Comparison of ENCODE assay signal across 15 cellular contexts in genomic region chrX:727738-728621, GRCh38.
DNase-seq lines count a peak whose midpoint lies in the region; ATAC-seq and TF ChIP-seq lines count a peak whose summit lies in the region.
"Had no signal": no experiment of that assay in that cellular context is flagged by ENCODE, and none has a peak within 500 bp of the region (broad histone marks: within the 10 kb centered on the region; RNA-seq: fewer than 3 reads in every experiment).

No MANE protein-coding gene starts in this region.

- POLR2A ChIA-PET in PC-3 (lab: Charles Lee; ENCODE audit: unreplicated experiment), result no interaction called here
- POLR2A ChIA-PET in CD8-positive, alpha-beta memory T cell (lab: Charles Lee), result no interaction called here

- H3K4me1 Mint-ChIP-seq in GM23338, result peaks cover 2% of the 10 kb centered on the region; the same call in 1 of the 3 replicates
- H3K4me1 Mint-ChIP-seq in CD8-positive, alpha-beta memory T cell, result no peaks in the 10 kb centered on the region
- H3K4me1 Mint-ChIP-seq: brain, immature natural killer cell had no signal

- H3K9ac ChIP-seq in PC-3 (ENCODE audit: low read length), result no peak overlapping the region

- H4K20me1 ChIP-seq in GM23338 (replicated peaks; ENCODE audit: insufficient read depth) (no peaks in the 10 kb centered on the region), PC-3 (ENCODE audit: low read length) (no peaks in the 10 kb centered on the region)

- no peaks in the 10 kb centered on the region; the same call in 1 of the 2 replicates for H3K4me1 ChIP-seq in GM23338 (ENCODE audit: insufficient read depth)
- H3K4me1 ChIP-seq in PC-3 (ENCODE audit: insufficient read depth, low read length), result no peaks in the 10 kb centered on the region
- no peaks in the 10 kb centered on the region for H3K4me1 ChIP-seq in CD8-positive, alpha-beta memory T cell (ENCODE audit: insufficient read depth, low read length)
- H3K4me1 ChIP-seq: tibial nerve had no signal

- H3K9me2 ChIP-seq in GM23338 (ENCODE audit: insufficient read depth), result no peaks in the 10 kb centered on the region
- H3K9me2 ChIP-seq in PC-3 (replicated peaks; ENCODE audit: low read length), result no peaks in the 10 kb centered on the region

- H3K27me3 ChIP-seq in GM23338 (ENCODE audit: insufficient read depth) (no peaks in the 10 kb centered on the region), PC-3 (ENCODE audit: low read length) (no peaks in the 10 kb centered on the region)
- H3K27me3 ChIP-seq in CD8-positive, alpha-beta memory T cell (ENCODE audit: insufficient read depth, low read length, poor library complexity, severe bottlenecking), result no peaks in the 10 kb centered on the region
- H3K27me3 ChIP-seq: tibial nerve had no signal

- H3F3A ChIP-seq in GM23338 (replicated peaks; ENCODE audit: low read depth) (0 out of 2 replicates have a peak, but pooled peaks cover 4% of the 10 kb centered on the region), PC-3 (ENCODE audit: low read length, unreplicated experiment) (no peaks in the 10 kb centered on the region)

- H3K36me3 ChIP-seq in GM23338 (ENCODE audit: insufficient read depth) (no peaks in the 10 kb centered on the region), PC-3 (ENCODE audit: low read depth, low read length) (no peaks in the 10 kb centered on the region)
- H3K36me3 ChIP-seq in CD8-positive, alpha-beta memory T cell (ENCODE audit: insufficient read depth, low read length), result no peaks in the 10 kb centered on the region
- H3K36me3 ChIP-seq: tibial nerve had no signal

- H3K27ac Mint-ChIP-seq in GM23338, result no peak overlapping the region
- peak overlapping the region in 1 of 8 donors; percentile 48 for H3K27ac Mint-ChIP-seq in CD8-positive, alpha-beta memory T cell
- H3K27ac Mint-ChIP-seq: brain, immature natural killer cell had no signal

- DNase-seq in GM23338 (ENCODE audit: low spot score) (peak; percentile 83), PC-3 (peak; percentile 36), iPS DF 19.7 (ENCODE audit: low read depth, low spot score) (peak; percentile 17), NCI-H1436 treated with DMSO at 0.1 percent for 48 hours (lab: John Stamatoyannopoulos, UW) (no peak)
- DNase-seq in CD8-positive, alpha-beta memory T cell, result no peak
- no peak for DNase-seq in activated CD4-positive, alpha-beta T cell treated with anti-CD3 and anti-CD28 coated beads for 48 hours
- DNase-seq: activated CD4-positive, CD25-positive, alpha-beta regulatory T cell treated with anti-CD3 and anti-CD28 coated beads, Interleukin-2, amount 50 U/mL, for 72 hours; GF-D8; immature natural killer cell; NCI-H2107 had no signal

- H3K36me3 Mint-ChIP-seq in GM23338 (ENCODE audit: low read depth), result peaks cover 30% of the 10 kb centered on the region
- no peaks in the 10 kb centered on the region for H3K36me3 Mint-ChIP-seq in CD8-positive, alpha-beta memory T cell
- H3K36me3 Mint-ChIP-seq: brain had no signal

- TF ChIP-seq CTCF in 22Rv1 (IDR thresholded peaks at IDR 0.05) (peak; percentile 70), GM23338 (conservative IDR thresholded peaks at IDR 0.05; ENCODE audit: low read depth in 2 of 2) (peak; percentile 72 to 73), PC-3 (conservative IDR thresholded peaks at IDR 0.05; ENCODE audit: low read depth, low read length) (peak; percentile 51)

- H3K4me3 Mint-ChIP-seq in GM23338, result no peak overlapping the region
- no peak overlapping the region for H3K4me3 Mint-ChIP-seq in CD8-positive, alpha-beta memory T cell
- H3K4me3 Mint-ChIP-seq: brain, immature natural killer cell had no signal

- intact Hi-C loops in PC-3 (cut with micrococcal nuclease), result no loop called here

- H3K4me3 ChIP-seq in GM23338, result no peak overlapping the region
- no peak overlapping the region for H3K4me3 ChIP-seq in PC-3 (ENCODE audit: low read length)
- H3K4me3 ChIP-seq in CD8-positive, alpha-beta memory T cell (ENCODE audit: low read length), result no peak overlapping the region
- H3K4me3 ChIP-seq: tibial nerve had no signal

- CTCF ChIA-PET in PC-3 (lab: Charles Lee), result no interaction called here
- CTCF ChIA-PET in CD8-positive, alpha-beta memory T cell (lab: Charles Lee), result no interaction called here

- peaks cover 5% of the 10 kb centered on the region for H3K27me3 Mint-ChIP-seq in GM23338 (ENCODE audit: insufficient read depth, low read depth, poor library complexity)
- peaks cover 0 to 2% of the 10 kb centered on the region in 2 donors for H3K27me3 Mint-ChIP-seq in CD8-positive, alpha-beta memory T cell

- H3K79me2 ChIP-seq in GM23338 (replicated peaks; ENCODE audit: insufficient read depth) (no peaks in the 10 kb centered on the region), PC-3 (ENCODE audit: low read length) (no peaks in the 10 kb centered on the region)

- ATAC-seq in GM23338 (peak; percentile 76), PC-3 (no peak; the same call in 1 of the 2 replicates), HG03045 (IDR thresholded peaks at IDR 0.05; ENCODE audit: unreplicated experiment) (no peak)
- ATAC-seq: sciatic nerve had no signal

- no TSS peak for BruUV-seq in PC-3 (replicated peaks; lab: Mats Ljungman, UMichigan)

- no peaks in the 10 kb centered on the region for H3K9me3 ChIP-seq in PC-3 (ENCODE audit: low read length)
- H3K9me3 ChIP-seq in CD8-positive, alpha-beta memory T cell (ENCODE audit: low read length), result peaks cover 6% of the 10 kb centered on the region

- H3K4me2 ChIP-seq in GM23338, result no peak overlapping the region
- no peak overlapping the region for H3K4me2 ChIP-seq in PC-3 (ENCODE audit: low read length)

- H2AFZ ChIP-seq in GM23338 (peak overlapping the region; percentile 69; the same call in 1 of the 2 replicates), PC-3 (ENCODE audit: low read length) (no peak overlapping the region)

- H3K27ac ChIP-seq in 22Rv1, result no peak overlapping the region
- H3K27ac ChIP-seq in GM23338 (ENCODE audit: low read depth), result no peak overlapping the region
- no peak overlapping the region for H3K27ac ChIP-seq in PC-3 (ENCODE audit: low read length)
- no peak overlapping the region for H3K27ac ChIP-seq in CD8-positive, alpha-beta memory T cell (ENCODE audit: low read depth, low read length)
- H3K27ac ChIP-seq: tibial nerve had no signal

- H3K9me3 Mint-ChIP-seq in GM23338, result peaks cover 70% of the 10 kb centered on the region
- peaks cover 0 to 10% (median 7%) of the 10 kb centered on the region in 5 donors for H3K9me3 Mint-ChIP-seq in CD8-positive, alpha-beta memory T cell

TF ChIP-seq in GM23338, 12 proteins besides CTCF, POLR2A, EP300 and RAD21 (continues in another document):
- TF ChIP-seq CREB1 (CRISPR knock-in tag; IDR thresholded peaks at IDR 0.05; ENCODE audit: low read depth) (no peak), ETS1 (IDR thresholded peaks at IDR 0.05) (no peak), STAT1 (IDR thresholded peaks at IDR 0.05; ENCODE audit: unreplicated experiment) (no peak), POLR2AphosphoS5 (IDR thresholded peaks at IDR 0.05; ENCODE audit: low read depth) (no peak), EZH2 (IDR thresholded peaks at IDR 0.05; ENCODE audit: low read depth, unreplicated experiment) (no peak), EZH2phosphoT487 (IDR thresholded peaks at IDR 0.05; ENCODE audit: unreplicated experiment) (no peak), JUNB (IDR thresholded peaks at IDR 0.05; ENCODE audit: unreplicated experiment) (no peak)

Comparison
In these comparisons a context has a peak if more than half of its experiments do, and no peak if none do; other contexts are left out.
1. DNase-seq: peak in GM23338 (single experiment), PC-3 (single experiment) and iPS DF 19.7 (single experiment); none in NCI-H1436 treated with DMSO at 0.1 percent for 48 hours (single experiment), CD8-positive, alpha-beta memory T cell (0 of 5) and activated CD4-positive, alpha-beta T cell treated with anti-CD3 and anti-CD28 coated beads for 48 hours (single experiment).
2. Peak in every context shown above with its lines, with median percentiles within 50 percentile points of each other: CTCF ChIP-seq.